Comparison of ENCODE assay signal across 8 cellular contexts in the genomic region with DNA sequence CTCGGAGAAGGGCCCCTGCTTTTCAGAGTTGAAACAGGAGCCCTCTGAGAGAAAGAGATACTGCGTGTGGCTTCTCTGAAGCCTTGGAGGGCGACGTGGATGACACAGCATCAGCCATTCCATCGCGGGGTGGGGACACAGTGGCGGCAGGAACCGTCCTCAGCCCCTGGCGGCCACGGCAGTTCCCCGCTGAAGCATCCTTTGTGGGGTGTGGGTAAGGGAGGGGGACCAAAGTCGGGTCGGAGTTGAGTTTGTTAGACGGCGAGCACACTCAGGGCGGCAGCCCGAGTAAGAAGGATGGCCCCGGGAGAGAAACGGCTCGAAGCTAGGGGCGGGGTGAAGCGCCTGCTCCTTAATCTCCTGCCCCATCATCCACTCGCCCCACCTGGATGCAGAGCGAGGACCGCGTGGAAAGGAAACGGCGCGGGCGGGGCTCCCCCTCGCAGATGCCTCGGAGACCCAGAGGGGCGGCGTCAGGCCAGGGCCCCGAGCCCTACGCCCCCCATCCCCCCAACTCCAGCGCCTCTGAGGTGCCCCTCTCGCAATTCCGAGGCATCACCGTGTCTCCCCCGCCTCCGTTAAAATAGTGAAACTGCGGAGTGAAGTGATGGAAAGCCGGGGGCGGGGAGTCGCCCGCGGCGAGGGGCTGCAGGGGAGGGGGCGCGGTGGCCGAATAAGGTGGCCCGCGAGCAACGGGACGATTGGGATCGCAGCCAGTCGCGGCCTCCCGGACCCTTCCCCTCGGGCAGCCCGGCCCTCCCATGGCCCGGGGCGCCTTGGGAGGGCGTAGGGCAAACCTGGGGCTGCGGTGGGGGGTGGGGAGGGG. TPM values are rescaled to one million over a fixed set of nuclear protein-coding genes. Genes with fewer than 3 reads are reported as not detected.
A peak's percentile ranks its signal among the peaks of the same experiment; 100 is the strongest.
DNase-seq lines count a peak whose midpoint lies in the region; ATAC-seq, FAIRE-seq and TF ChIP-seq lines count a peak whose summit lies in the region.

No MANE protein-coding gene starts in this region.

- peak overlapping the region; percentile 96 for H3K4me2 ChIP-seq in BLaER1

- peak; percentile 35 for ATAC-seq in GM19351 (IDR thresholded peaks at IDR 0.05; ENCODE audit: unreplicated experiment)
- peak; percentile 30 for ATAC-seq in HG03521 (IDR thresholded peaks at IDR 0.05; ENCODE audit: unreplicated experiment)
- ATAC-seq in WTC11 = peak; percentile 35
- ATAC-seq in central memory CD8-positive, alpha-beta T cell (replicated peaks; ENCODE audit: extremely low read depth, poor library complexity, severe bottlenecking) = peak; percentile 47
- peak; percentile 1 for ATAC-seq in lung (ENCODE audit: insufficient read depth, low FRiP score)

- TF ChIP-seq CTCF in WTC11 (IDR thresholded peaks at IDR 0.05) = no peak
- no peak for TF ChIP-seq CTCF in lung (IDR thresholded peaks at IDR 0.05; ENCODE audit: control extremely low read depth, extremely low read depth)

- H3K27ac ChIP-seq in BLaER1 (peak overlapping the region; percentile 92), lung (ENCODE audit: low read depth in 1 of 2, low read length in 1 of 2) (peak overlapping the region; percentile 97 to 98)

- H3K4me3 Mint-ChIP-seq in WTC11 = peak overlapping the region; percentile 76
- H3K4me3 Mint-ChIP-seq in central memory CD8-positive, alpha-beta T cell = peak overlapping the region; percentile 94

- H3K4me1 ChIP-seq in BLaER1 (peaks cover 25% of the 10 kb centered on the region), lung (ENCODE audit: control insufficient read depth in 2 of 2, insufficient read depth in 2 of 2, low read length in 2 of 2) (peaks cover 0 to 3% of the 10 kb centered on the region in 2 donors)

- 2 to 4% methylated on average over 62 to 66 of the region's 66 CpGs for WGBS in lung, 2 donors

- peaks cover 22% of the 10 kb centered on the region for H3K27me3 Mint-ChIP-seq in WTC11 (ENCODE audit: low read depth)
- H3K27me3 Mint-ChIP-seq in central memory CD8-positive, alpha-beta T cell = no peaks in the 10 kb centered on the region

- no peak for FAIRE-seq in RCC 7860 (lab: Jason Lieb, UNC)

- peak overlapping the region; percentile 96 for H3K27ac Mint-ChIP-seq in WTC11
- H3K27ac Mint-ChIP-seq in central memory CD8-positive, alpha-beta T cell (ENCODE audit: low read depth) = peak overlapping the region; percentile 90

- no peaks in the 10 kb centered on the region for H3K36me3 Mint-ChIP-seq in WTC11
- peaks cover 14% of the 10 kb centered on the region for H3K36me3 Mint-ChIP-seq in central memory CD8-positive, alpha-beta T cell (ENCODE audit: insufficient read depth)

- H4K20me1 ChIP-seq in BLaER1 = peaks cover 27% of the 10 kb centered on the region

- no peaks in the 10 kb centered on the region for H3K9me3 Mint-ChIP-seq in WTC11
- no peaks in the 10 kb centered on the region for H3K9me3 Mint-ChIP-seq in central memory CD8-positive, alpha-beta T cell

- H3K9ac ChIP-seq in BLaER1 = peak overlapping the region; percentile 92

- H3K9me3 ChIP-seq in BLaER1 = no peaks in the 10 kb centered on the region
- H3K9me3 ChIP-seq in lung (ENCODE audit: control insufficient read depth in 2 of 2, insufficient read depth in 1 of 2, low read length in 1 of 2) = no peaks in the 10 kb centered on the region

- H3K36me3 ChIP-seq in BLaER1 = no peaks in the 10 kb centered on the region
- H3K36me3 ChIP-seq in lung (ENCODE audit: control insufficient read depth in 2 of 2, insufficient read depth in 2 of 2, low read length in 2 of 2) = no peaks in the 10 kb centered on the region

- DNase-seq in WTC11 (ENCODE audit: low spot score) (peak; percentile 39), lung (ENCODE audit: low spot score) (peak; percentile 35), RCC 7860 (ENCODE audit: low spot score) (no peak)
- peak; percentile 39 to 48 for DNase-seq in central memory CD8-positive, alpha-beta T cell (ENCODE audit: low spot score in 2 of 2)
- peak; percentile 37 to 45 for DNase-seq in stimulated activated CD8-positive, alpha-beta memory T cell treated with anti-CD3 and anti-CD28 coated beads, Interleukin-2, amount 100 ng/mL, for 1 hour (ENCODE audit: low read depth in 2 of 2)

- CTCF ChIA-PET in WTC11 (lab: Charles Lee) = interaction anchor here (1.0 to 1.5 kb wide), 4 partner anchors 140 to 432 kb away, joined by 3 to 4 read pairs (median 3); no protein-coding TSS in a partner anchor

- H3K27me3 ChIP-seq in BLaER1 = no peaks in the 10 kb centered on the region
- no peaks in the 10 kb centered on the region for H3K27me3 ChIP-seq in lung (ENCODE audit: control insufficient read depth, insufficient read depth)

- H3K4me3 ChIP-seq in BLaER1 = peak overlapping the region; percentile 99
- peak overlapping the region; percentile 84 for H3K4me3 ChIP-seq in lung

- peaks cover 33% of the 10 kb centered on the region for H3K4me1 Mint-ChIP-seq in WTC11
- H3K4me1 Mint-ChIP-seq in central memory CD8-positive, alpha-beta T cell = peaks cover 30% of the 10 kb centered on the region

- POLR2A ChIA-PET in WTC11 (lab: Charles Lee) = interaction anchor here (1.0 to 1.9 kb wide), 2 partner anchors 10 to 56 kb away, joined by 3 to 4 read pairs; no protein-coding TSS in a partner anchor

TF ChIP-seq in WTC11, 78 proteins besides CTCF, POLR2A, EP300 and RAD21:
- TF ChIP-seq NFATC4 (CRISPR knock-in tag; IDR thresholded peaks at IDR 0.05) = no peak
- TF ChIP-seq ZNF423 (CRISPR knock-in tag; IDR thresholded peaks at IDR 0.05) = peak; percentile 68
- TF ChIP-seq SOX15 (CRISPR knock-in tag; IDR thresholded peaks at IDR 0.05) = no peak
- no peak for TF ChIP-seq JUN (CRISPR knock-in tag; IDR thresholded peaks at IDR 0.05)
- TF ChIP-seq, protein P1, sequence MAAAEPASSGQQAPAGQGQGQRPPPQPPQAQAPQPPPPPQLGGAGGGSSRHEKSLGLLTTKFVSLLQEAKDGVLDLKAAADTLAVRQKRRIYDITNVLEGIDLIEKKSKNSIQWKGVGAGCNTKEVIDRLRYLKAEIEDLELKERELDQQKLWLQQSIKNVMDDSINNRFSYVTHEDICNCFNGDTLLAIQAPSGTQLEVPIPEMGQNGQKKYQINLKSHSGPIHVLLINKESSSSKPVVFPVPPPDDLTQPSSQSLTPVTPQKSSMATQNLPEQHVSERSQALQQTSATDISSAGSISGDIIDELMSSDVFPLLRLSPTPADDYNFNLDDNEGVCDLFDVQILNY (CRISPR knock-in tag; IDR thresholded peaks at IDR 0.05) = peak; percentile 2; the same call in 1 of the 2 replicates
- TF ChIP-seq ZNF121 (CRISPR knock-in tag; IDR thresholded peaks at IDR 0.05) = 0 out of 2 replicates have a peak, but pooled peaks have one; percentile 7
- TF ChIP-seq NFE2L1 (CRISPR knock-in tag; IDR thresholded peaks at IDR 0.05) = peak; percentile 67; the same call in 1 of the 2 replicates
TF ChIP-seq in WTC11: peak in this region for 4.

RNA-seq across cellular contexts. Expression of gene RREB1, which starts 0.8 kb away (rescaled TPM):
- 38.5 to 39.4 TPM (median 39.4 TPM) in 3 replicates for total RNA-seq in WTC11 (2021)
- 10 to 100 TPM; 50.7 to 54.7 TPM for total RNA-seq in lung
- 10 to 100 TPM in 1 of 2 donors, 1 to 10 TPM in 1; 8.9 to 11.5 TPM for polyA plus RNA-seq in lung
